8 cellular contexts compared by ENCODE assay signal in genomic region chr20:10672579-10673127, GRCh38. TPM values are rescaled to one million over a fixed set of nuclear protein-coding genes. Genes with fewer than 3 reads are reported as not detected.
A peak's percentile ranks its signal among the peaks of the same experiment; 100 is the strongest.
DNase-seq lines count a peak whose midpoint lies in the region; ATAC-seq and TF ChIP-seq lines count a peak whose summit lies in the region.

No MANE protein-coding gene starts in this region.

- POLR2A ChIA-PET in activated CD4-positive, alpha-beta memory T cell treated with anti-CD3 and anti-CD28 coated beads, Interleukin-2, amount 10 ng/mL, durations not matched to agents 7 days and 5 days (lab: Charles Lee), result interaction anchor here (3.3 kb wide), 1 partner anchor 238 kb away, joined by 13 read pairs; the partner anchor contains the start of genes MKKS and SLX4IP

- no peak for ATAC-seq in esophagus mucosa

- H3K27ac Mint-ChIP-seq in activated CD4-positive, alpha-beta memory T cell treated with anti-CD3 and anti-CD28 coated beads, Interleukin-2, amount 10 ng/mL, durations not matched to agents 7 days and 5 days, result no peak overlapping the region

- TF ChIP-seq CTCF in epithelial cell of proximal tubule (conservative IDR thresholded peaks at IDR 0.05; ENCODE audit: low read depth, low read length), result no peak

- no peaks in the 10 kb centered on the region for H3K9me3 Mint-ChIP-seq in activated CD4-positive, alpha-beta memory T cell treated with anti-CD3 and anti-CD28 coated beads, Interleukin-2, amount 10 ng/mL, durations not matched to agents 7 days and 5 days

- peaks cover 18 to 21% of the 10 kb centered on the region in 2 donors for H3K4me1 ChIP-seq in mucosa of rectum (ENCODE audit: control insufficient read depth in 2 of 2, insufficient read depth in 2 of 2, low read length in 2 of 2)
- peaks cover 2% of the 10 kb centered on the region for H3K4me1 ChIP-seq in thymus (ENCODE audit: control insufficient read depth, insufficient read depth, low read length)

- H3K9ac ChIP-seq in mucosa of rectum (ENCODE audit: low read depth in 1 of 2, low read length in 2 of 2), result peak overlapping the region; percentile 92 to 96

- H3K4me3 Mint-ChIP-seq in activated CD4-positive, alpha-beta memory T cell treated with anti-CD3 and anti-CD28 coated beads, Interleukin-2, amount 10 ng/mL, durations not matched to agents 7 days and 5 days, result peak overlapping the region; percentile 70

- H3K4me1 Mint-ChIP-seq in activated CD4-positive, alpha-beta memory T cell treated with anti-CD3 and anti-CD28 coated beads, Interleukin-2, amount 10 ng/mL, durations not matched to agents 7 days and 5 days, result peaks cover 34% of the 10 kb centered on the region

- H3K4me3 ChIP-seq in epithelial cell of proximal tubule (ENCODE audit: low read depth, low read length), result peak overlapping the region; percentile 77
- peak overlapping the region; percentile 87 to 93 for H3K4me3 ChIP-seq in mucosa of rectum (ENCODE audit: low read length in 2 of 2)
- H3K4me3 ChIP-seq in thymus (ENCODE audit: low read length), result peak overlapping the region; percentile 50

- CTCF ChIA-PET in activated CD4-positive, alpha-beta memory T cell treated with anti-CD3 and anti-CD28 coated beads, Interleukin-2, amount 10 ng/mL, durations not matched to agents 7 days and 5 days (lab: Charles Lee), result no interaction called here

- no peaks in the 10 kb centered on the region for H3K36me3 Mint-ChIP-seq in activated CD4-positive, alpha-beta memory T cell treated with anti-CD3 and anti-CD28 coated beads, Interleukin-2, amount 10 ng/mL, durations not matched to agents 7 days and 5 days (ENCODE audit: low read depth)

- under 1% methylated on average over 48 of the region's 48 CpGs for WGBS in thymus

- H3K9me3 ChIP-seq in mucosa of rectum (ENCODE audit: control insufficient read depth in 2 of 2, low read length in 2 of 2), result no peaks in the 10 kb centered on the region
- H3K9me3 ChIP-seq in thymus (ENCODE audit: control insufficient read depth), result no peaks in the 10 kb centered on the region

- H3K36me3 ChIP-seq in mucosa of rectum (ENCODE audit: control insufficient read depth in 2 of 2, insufficient read depth in 2 of 2, low read length in 2 of 2), result peaks cover 7 to 23% of the 10 kb centered on the region in 2 donors
- H3K36me3 ChIP-seq in thymus (ENCODE audit: control insufficient read depth, insufficient read depth), result no peaks in the 10 kb centered on the region

- DNase-seq in NCI-H1105 treated with DMSO at 0.1 percent for 48 hours (lab: John Stamatoyannopoulos, UW) (peak; percentile 16), NCI-H1105 (lab: John Stamatoyannopoulos, UW) (no peak), NCI-H146 (lab: John Stamatoyannopoulos, UW) (peak; percentile 61), epithelial cell of proximal tubule (ENCODE audit: low read depth) (no peak)
- DNase-seq in activated CD4-positive, alpha-beta memory T cell treated with anti-CD3 and anti-CD28 coated beads, Interleukin-2, amount 10 ng/mL, durations not matched to agents 7 days and 5 days, result peak; percentile 59

- peaks cover 71% of the 10 kb centered on the region for H3K27me3 Mint-ChIP-seq in activated CD4-positive, alpha-beta memory T cell treated with anti-CD3 and anti-CD28 coated beads, Interleukin-2, amount 10 ng/mL, durations not matched to agents 7 days and 5 days

- peak overlapping the region; percentile 97 to 98 for H3K27ac ChIP-seq in mucosa of rectum (ENCODE audit: low read depth in 2 of 2, low read length in 2 of 2)
- H3K27ac ChIP-seq in thymus (ENCODE audit: low read depth), result peak overlapping the region; percentile 79

- H3K27me3 ChIP-seq in mucosa of rectum (ENCODE audit: control insufficient read depth in 2 of 2, insufficient read depth in 2 of 2, low read length in 2 of 2) (no peaks in the 10 kb centered on the region), thymus (ENCODE audit: control insufficient read depth, insufficient read depth) (peaks cover 59% of the 10 kb centered on the region)

RNA-seq across cellular contexts. Expression of gene JAG1, which starts 1.1 kb away (rescaled TPM):
- under 1 TPM; 0.15 to 0.30 TPM for total RNA-seq in activated CD4-positive, alpha-beta memory T cell treated with anti-CD3 and anti-CD28 coated beads, Interleukin-2, amount 10 ng/mL, durations not matched to agents 7 days and 5 days
- total RNA-seq in epithelial cell of proximal tubule (26.3 and 42.8 TPM in 2 replicates), esophagus mucosa (118 TPM)
- 18.4 TPM for polyA plus RNA-seq in thymus

Comparison
In these comparisons a context has a peak if more than half of its experiments do, and no peak if none do; other contexts are left out.
1. DNase-seq: peak in NCI-H1105 treated with DMSO at 0.1 percent for 48 hours (single experiment), NCI-H146 (single experiment) and activated CD4-positive, alpha-beta memory T cell treated with anti-CD3 and anti-CD28 coated beads, Interleukin-2, amount 10 ng/mL, durations not matched to agents 7 days and 5 days (single experiment); none in NCI-H1105 (single experiment) and epithelial cell of proximal tubule (single experiment).
2. RNA of gene JAG1, which starts 1.1 kb away (total RNA-seq): 118 TPM in esophagus mucosa (single experiment) and 26.3 to 42.8 TPM in epithelial cell of proximal tubule; 0.15 to 0.30 TPM in activated CD4-positive, alpha-beta memory T cell treated with anti-CD3 and anti-CD28 coated beads, Interleukin-2, amount 10 ng/mL, durations not matched to agents 7 days and 5 days; every median in the first group is over 10 times any median in the second.
3. Peak in every context shown above with its lines, with median percentiles within 50 percentile points of each other: H3K4me3 ChIP-seq.